12 cellular contexts compared by ENCODE assay signal in genomic region chr9:120885968-120886367, GRCh38. TPM values are rescaled to one million over a fixed set of nuclear protein-coding genes. Genes with fewer than 3 reads are reported as not detected.
A peak's percentile ranks its signal among the peaks of the same experiment; 100 is the strongest.
DNase-seq lines count a peak whose midpoint lies in the region; ATAC-seq and TF ChIP-seq lines count a peak whose summit lies in the region.
"Had no signal": no experiment of that assay in that cellular context is flagged by ENCODE, and none has a peak within 500 bp of the region (broad histone marks: within the 10 kb centered on the region; RNA-seq: fewer than 3 reads in every experiment).

No MANE protein-coding gene starts in this region.

- H3K9me3 Mint-ChIP-seq in T-helper 2 cell treated with Interferon-gamma antibody and Interleukin-4, amounts not matched to agents 5 μg/mL and 100 μg/mL, for 36 hours: no peaks in the 10 kb centered on the region
- H3K9me3 Mint-ChIP-seq: WTC11 had no signal

- no peak overlapping the region for H3K4me3 ChIP-seq in smooth muscle cell
- H3K4me3 ChIP-seq: testis had no signal

- peaks cover 26% of the 10 kb centered on the region for H3F3A ChIP-seq in smooth muscle cell (ENCODE audit: low read depth)

- no peak for TF ChIP-seq CTCF in smooth muscle cell (IDR thresholded peaks at IDR 0.05; ENCODE audit: borderline replicate concordance, insufficient read depth, poor library complexity, severe bottlenecking)

- H3K4me2 ChIP-seq in smooth muscle cell: peak overlapping the region; percentile 63

- no peaks in the 10 kb centered on the region for H3K27me3 Mint-ChIP-seq in T-helper 2 cell treated with Interferon-gamma antibody and Interleukin-4, amounts not matched to agents 5 μg/mL and 100 μg/mL, for 36 hours (ENCODE audit: low read depth)
- no peaks in the 10 kb centered on the region for H3K27me3 Mint-ChIP-seq in T-helper 17 cell

- H3K36me3 ChIP-seq in smooth muscle cell (ENCODE audit: low read depth): no peaks in the 10 kb centered on the region

- H3K36me3 Mint-ChIP-seq in T-helper 2 cell treated with Interferon-gamma antibody and Interleukin-4, amounts not matched to agents 5 μg/mL and 100 μg/mL, for 36 hours (ENCODE audit: low read depth): peaks cover 18% of the 10 kb centered on the region
- H3K36me3 Mint-ChIP-seq in T-helper 17 cell (ENCODE audit: low read depth): no peaks in the 10 kb centered on the region
- H3K36me3 Mint-ChIP-seq: WTC11 had no signal

- H3K9me3 ChIP-seq in T-helper 17 cell (ENCODE audit: control insufficient read depth, low read length, poor library complexity, severe bottlenecking) (no peaks in the 10 kb centered on the region), smooth muscle cell (replicated peaks; ENCODE audit: low read depth) (no peaks in the 10 kb centered on the region)
- H3K9me3 ChIP-seq: testis had no signal

- H3K4me3 Mint-ChIP-seq in T-helper 2 cell treated with Interferon-gamma antibody and Interleukin-4, amounts not matched to agents 5 μg/mL and 100 μg/mL, for 36 hours: no peak overlapping the region
- H3K4me3 Mint-ChIP-seq in T-helper 17 cell: no peak overlapping the region
- H3K4me3 Mint-ChIP-seq: WTC11 had no signal

- peak overlapping the region; percentile 7 for H3K27ac Mint-ChIP-seq in T-helper 2 cell treated with Interferon-gamma antibody and Interleukin-4, amounts not matched to agents 5 μg/mL and 100 μg/mL, for 36 hours
- peak overlapping the region; percentile 84 for H3K27ac Mint-ChIP-seq in T-helper 17 cell
- H3K27ac Mint-ChIP-seq: WTC11 had no signal

- intact Hi-C loops in left cardiac atrium (cut with DNase I): no loop called here

- no peaks in the 10 kb centered on the region for H3K79me2 ChIP-seq in smooth muscle cell (ENCODE audit: low read depth)

- no peak overlapping the region for H3K9ac ChIP-seq in smooth muscle cell (ENCODE audit: low read depth)

- ATAC-seq in T-helper 17 cell (no peak), left cardiac atrium (peak; percentile 28 to 53), HG02885 (IDR thresholded peaks at IDR 0.05; ENCODE audit: poor library complexity, unreplicated experiment) (no peak), HG02759 (IDR thresholded peaks at IDR 0.05; ENCODE audit: unreplicated experiment) (no peak)
- ATAC-seq: WTC11 had no signal

- no peaks in the 10 kb centered on the region for H4K20me1 ChIP-seq in smooth muscle cell (ENCODE audit: low read depth)

- peaks cover 21% of the 10 kb centered on the region for H3K4me1 ChIP-seq in smooth muscle cell (ENCODE audit: low read depth)

- H3K4me1 Mint-ChIP-seq in T-helper 2 cell treated with Interferon-gamma antibody and Interleukin-4, amounts not matched to agents 5 μg/mL and 100 μg/mL, for 36 hours (ENCODE audit: low read depth): peaks cover 67% of the 10 kb centered on the region
- H3K4me1 Mint-ChIP-seq in T-helper 17 cell: peaks cover 37% of the 10 kb centered on the region

- DNase-seq in T-helper 2 cell treated with Interferon-gamma antibody and Interleukin-4, amounts not matched to agents 5 μg/mL and 100 μg/mL, for 36 hours (ENCODE audit: low spot score): no peak
- DNase-seq in T-helper 2 cell (no peak), T-helper 17 cell (no peak), left cardiac atrium (no peak), smooth muscle cell (lab: John Stamatoyannopoulos, UW; ENCODE audit: unreplicated experiment) (no peak), HuH-7 (ENCODE audit: low spot score) (no peak)
- DNase-seq: NCI-H1436, NCI-H526, testis had no signal

- H3K27me3 ChIP-seq in smooth muscle cell (ENCODE audit: low read depth): no peaks in the 10 kb centered on the region
- H3K27me3 ChIP-seq: testis had no signal

- 24% methylated on average over 5 of the region's 5 CpGs for WGBS in smooth muscle cell (ENCODE audit: low lambda C conversion rate)

- peak overlapping the region; percentile 65 for H3K27ac ChIP-seq in smooth muscle cell (ENCODE audit: low read depth)
- H3K27ac ChIP-seq: testis had no signal

- H2AFZ ChIP-seq in smooth muscle cell (ENCODE audit: low read depth): no peak overlapping the region

RNA-seq across cellular contexts. Expression of gene PHF19, which starts 9.0 kb away (rescaled TPM):
- total RNA-seq in T-helper 17 cell (10 to 100 TPM; 69.9 to 96.9 TPM), left cardiac atrium (10 to 100 TPM; 16.8 to 18.5 TPM), smooth muscle cell (18.2 and 19.3 TPM in 2 replicates)
- polyA plus RNA-seq in smooth muscle cell: 14.1 and 16.0 TPM in 2 replicates

RNA-seq across cellular contexts. Expression of gene TRAF1, which starts 40.6 kb away (rescaled TPM):
- total RNA-seq in T-helper 17 cell (100 to 1,000 TPM; 103 to 118 TPM), left cardiac atrium (1 to 10 TPM; 3.3 to 3.7 TPM), smooth muscle cell (5.4 and 5.9 TPM in 2 replicates)
- polyA plus RNA-seq in smooth muscle cell: 2.9 and 4.6 TPM in 2 replicates

RNA-seq across cellular contexts. Expression of gene PSMD5, which starts 43.2 kb away (rescaled TPM):
- 10 to 100 TPM; 37.2 to 51.5 TPM for total RNA-seq in T-helper 17 cell
- 10 to 100 TPM; 22.5 to 25.9 TPM for total RNA-seq in left cardiac atrium
- total RNA-seq in smooth muscle cell: 17.7 and 18.6 TPM in 2 replicates
- 12.9 and 14.4 TPM in 2 replicates for polyA plus RNA-seq in smooth muscle cell

Comparison
In these comparisons a context has a peak if more than half of its experiments do, and no peak if none do; other contexts are left out.
1. ATAC-seq: peak in left cardiac atrium (2 of 2); none in T-helper 17 cell (single experiment), HG02885 (single experiment) and HG02759 (single experiment).
2. RNA of gene TRAF1, which starts 40.6 kb away (total RNA-seq): 103 to 118 TPM in T-helper 17 cell; 5.4 to 5.9 TPM in smooth muscle cell and 3.3 to 3.7 TPM in left cardiac atrium; every median in the first group is over 10 times any median in the second.